8 cellular contexts compared by ENCODE assay signal in the genomic region with DNA sequence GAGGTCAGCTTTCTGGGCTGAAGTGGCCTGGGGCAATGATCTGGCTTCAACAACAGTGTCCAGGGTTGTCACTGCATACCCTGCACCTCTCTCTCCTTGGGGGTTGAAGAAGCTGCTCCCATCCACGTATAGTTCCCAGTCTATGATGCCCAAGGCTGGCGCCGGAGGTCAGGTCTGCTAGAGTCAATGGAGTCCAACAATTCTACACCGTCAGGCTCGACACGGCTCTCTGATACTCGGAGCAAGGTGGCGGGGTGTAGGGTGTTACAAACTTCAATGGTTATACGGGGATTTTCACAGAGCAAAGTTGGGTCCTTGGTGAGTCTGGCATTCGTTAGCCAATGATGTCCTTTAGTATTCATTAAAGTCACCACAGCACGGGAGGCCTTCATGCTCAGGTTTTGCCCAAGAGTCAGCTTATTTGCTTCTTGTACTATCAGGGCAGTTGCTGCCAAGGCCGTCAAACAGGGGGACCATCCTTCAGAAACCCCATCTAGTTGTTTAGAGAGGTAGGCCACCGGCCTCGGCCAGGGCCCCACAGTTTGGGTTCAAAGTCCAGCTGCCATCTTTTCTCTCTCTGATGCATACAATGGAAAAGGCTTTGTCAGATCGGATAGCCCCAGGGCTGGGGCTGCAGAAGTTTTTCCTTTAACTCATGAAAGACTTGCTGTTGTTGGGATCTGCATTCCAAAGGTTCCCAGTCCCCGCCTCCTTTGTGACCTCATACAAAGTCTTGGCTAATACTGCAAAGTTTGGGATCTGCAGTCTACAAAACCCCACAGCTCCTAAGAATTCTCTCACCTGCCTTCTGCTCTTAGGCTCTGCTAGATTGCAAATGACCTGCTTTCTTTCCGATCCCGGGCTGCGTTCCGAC.
DNase-seq lines count a peak whose midpoint lies in the region; ATAC-seq, FAIRE-seq and TF ChIP-seq lines count a peak whose summit lies in the region.
"Not testable (repeated sequence)": the region's sequence is repeated elsewhere in the genome, so short reads cannot be mapped to it uniquely, and the experiment has no call there.

No MANE protein-coding gene starts in this region.

- in situ Hi-C loops in GM23248 (cut with MboI); HepG2 (cut with HindIII; ENCODE audit: extremely low pct_ligation_motif_present, low pct_unique_long_range_greater_than_20kb): not testable (repeated sequence)

- not testable (repeated sequence) for FAIRE-seq in HepG2 (lab: Jason Lieb, UNC)

- not testable (repeated sequence) for H3K4me1 ChIP-seq in Caco-2; GM23248 (ENCODE audit: insufficient read depth)
- H3K4me1 ChIP-seq in HUES64 (ENCODE audit: insufficient read depth, low read length) (peaks cover 10% of the 10 kb centered on the region; the same call in 1 of the 2 replicates), HepG2 (ENCODE audit: insufficient read depth, low read length) (peaks cover 18% of the 10 kb centered on the region)

- H3K27me3 ChIP-seq in Caco-2 (replicated peaks; ENCODE audit: control insufficient read depth, insufficient read depth, low read length); GM23248 (replicated peaks; ENCODE audit: insufficient read depth); HUES64 (ENCODE audit: insufficient read depth, low read length); HepG2 (ENCODE audit: control insufficient read depth in 1 of 2, insufficient read depth in 2 of 2, low read length in 2 of 2): not testable (repeated sequence)

- H3K9me2 ChIP-seq in GM23248 (ENCODE audit: insufficient read depth), result not testable (repeated sequence)

- intact Hi-C loops in Caco-2 (cut with micrococcal nuclease; ENCODE audit: unreplicated experiment) (loop anchor here (10.0 kb wide), 1 partner anchor 50 kb away; no protein-coding TSS in a partner anchor), MCF 10A (cut with micrococcal nuclease) (loop anchor here (10.0 kb wide), 1 partner anchor 50 kb away; no protein-coding TSS in a partner anchor)
- intact Hi-C loops in HepG2 (cut with micrococcal nuclease; ENCODE audit: unreplicated experiment), result not testable (repeated sequence)

- H3K27me3 Mint-ChIP-seq in Caco-2 (ENCODE audit: insufficient read depth, unreplicated experiment), result not testable (repeated sequence)
- H3K27me3 Mint-ChIP-seq in MCF 10A (ENCODE audit: insufficient read depth, unreplicated experiment) (peaks cover 21% of the 10 kb centered on the region), progenitor cell of endocrine pancreas (peaks cover 27% of the 10 kb centered on the region)

- TF ChIP-seq POLR2A in HepG2 (IDR thresholded peaks at IDR 0.05; ENCODE audit: insufficient read depth in 1 of 2, low read depth in 2 of 2, low read length in 2 of 2), result not testable (repeated sequence)

- H3K9ac ChIP-seq in GM23248; HUES64 (ENCODE audit: low read depth, low read length); HepG2 (ENCODE audit: insufficient read depth, low read depth, low read length): not testable (repeated sequence)

- CTCF ChIA-PET in Caco-2 (lab: Charles Lee); HepG2 (lab: Yijun Ruan, JAX; ENCODE audit: low intra/inter-chr PET ratio, low total read pairs): not testable (repeated sequence)
- CTCF ChIA-PET in MCF 10A (lab: Yijun Ruan, JAX), result interaction anchor here (0.7 kb wide), 1 partner anchor 166 kb away, joined by 3 read pairs; no protein-coding TSS in a partner anchor

- H3K4me1 Mint-ChIP-seq in Caco-2 (ENCODE audit: low read depth, unreplicated experiment), result peaks cover 14% of the 10 kb centered on the region
- not testable (repeated sequence) for H3K4me1 Mint-ChIP-seq in MCF 10A (ENCODE audit: insufficient read depth, unreplicated experiment); progenitor cell of endocrine pancreas (ENCODE audit: low read depth)

- H3K36me3 ChIP-seq in Caco-2 (ENCODE audit: control insufficient read depth, insufficient read depth, low read length); GM23248 (ENCODE audit: low read depth); HUES64 (ENCODE audit: insufficient read depth, low read length); HepG2 (replicated peaks in 1 of 2; ENCODE audit: control insufficient read depth in 1 of 2, insufficient read depth in 2 of 2, low read length in 2 of 2): not testable (repeated sequence)

- POLR2A ChIA-PET in Caco-2 (lab: Charles Lee); MCF 10A (lab: Yijun Ruan, JAX); HepG2 (lab: Yijun Ruan, JAX): not testable (repeated sequence)

- 83 to 87% methylated on average over 20 of the region's 20 CpGs for WGBS in GM23248 (ENCODE audit: low coverage in 1 of 2, low lambda C conversion rate in 2 of 2, missing lambda C conversion rate in 2 of 2), 2 experiments
- WGBS in HUES64, result 71% methylated on average over 20 of the region's 20 CpGs
- WGBS in HepG2 (ENCODE audit: low lambda C conversion rate), result 48% methylated on average over 18 of the region's 20 CpGs

- H3K9me3 Mint-ChIP-seq in Caco-2 (ENCODE audit: unreplicated experiment); MCF 10A (ENCODE audit: unreplicated experiment); progenitor cell of endocrine pancreas (ENCODE audit: low read depth): not testable (repeated sequence)

- H3K9me3 ChIP-seq in Caco-2; GM23248 (ENCODE audit: low read depth); HUES64 (ENCODE audit: insufficient read depth, low read depth, low read length); HepG2 (ENCODE audit: low read length): not testable (repeated sequence)

- H3K4me3 Mint-ChIP-seq in Caco-2 (ENCODE audit: unreplicated experiment); MCF 10A (ENCODE audit: unreplicated experiment); progenitor cell of endocrine pancreas (ENCODE audit: low read depth): not testable (repeated sequence)

- not testable (repeated sequence) for H3K4me3 ChIP-seq in Caco-2 (ENCODE audit: low read depth, low read length); GM23248; HUES64 (ENCODE audit: low read length); fibroblast of villous mesenchyme (ENCODE audit: low read depth, low read length); HepG2 (replicated peaks in 1 of 3; ENCODE audit: insufficient read depth in 1 of 3, low read depth in 2 of 3, low read length in 3 of 3)

- not testable (repeated sequence) for H3K4me2 ChIP-seq in GM23248 (ENCODE audit: unreplicated experiment)
- peak overlapping the region; percentile 47 for H3K4me2 ChIP-seq in HepG2 (ENCODE audit: low read depth, low read length)

- H4K20me1 ChIP-seq in GM23248 (ENCODE audit: insufficient read depth); HepG2 (ENCODE audit: insufficient read depth, low read length): not testable (repeated sequence)

- H3K27ac Mint-ChIP-seq in Caco-2 (ENCODE audit: unreplicated experiment) (peak overlapping the region; percentile 40), progenitor cell of endocrine pancreas (peak overlapping the region; percentile 25)
- not testable (repeated sequence) for H3K27ac Mint-ChIP-seq in MCF 10A (ENCODE audit: low read depth, unreplicated experiment)

- TF ChIP-seq CTCF in Caco-2 (IDR thresholded peaks at IDR 0.05; ENCODE audit: insufficient read depth in 1 of 2, low read depth in 1 of 2, low read length in 1 of 2, severe bottlenecking in 1 of 2, unreplicated experiment in 1 of 2); MCF 10A (IDR thresholded peaks at IDR 0.05; ENCODE audit: unreplicated experiment); fibroblast of villous mesenchyme (IDR thresholded peaks at IDR 0.05; ENCODE audit: insufficient read depth, low read depth, low read length); HepG2 (CRISPR knock-in tag; IDR thresholded peaks at IDR 0.05); progenitor cell of endocrine pancreas (IDR thresholded peaks at IDR 0.05; ENCODE audit: unreplicated experiment): not testable (repeated sequence)

- not testable (repeated sequence) for H3K27ac ChIP-seq in GM23248; HepG2 (ENCODE audit: extremely low read length, insufficient read depth, low read length)
- H3K27ac ChIP-seq in HUES64 (ENCODE audit: low read depth, low read length), result peak overlapping the region; percentile 60; the same call in 1 of the 2 replicates

- ATAC-seq in HepG2, result not testable (repeated sequence)

- not testable (repeated sequence) for H2AFZ ChIP-seq in GM23248; HepG2 (ENCODE audit: low read length)

- peak; percentile 72 to 81 for DNase-seq in Caco-2
- DNase-seq in GM23248, result peak; percentile 25
- DNase-seq in RPMI7951 (ENCODE audit: low read depth), result peak; percentile 51
- DNase-seq in MCF 10A (ENCODE audit: unreplicated experiment), result peak; percentile 21
- DNase-seq in fibroblast of villous mesenchyme (ENCODE audit: low read depth), result peak; percentile 25
- peak; percentile 64 for DNase-seq in HepG2 (ENCODE audit: low spot score)
- not testable (repeated sequence) for DNase-seq in progenitor cell of endocrine pancreas (ENCODE audit: low spot score, unreplicated experiment)

- not testable (repeated sequence) for H3F3A ChIP-seq in GM23248 (ENCODE audit: insufficient read depth)

- TF ChIP-seq EP300 in HepG2 (IDR thresholded peaks at IDR 0.05; ENCODE audit: low read depth in 2 of 2, low read length in 2 of 2); HepG2 (CRISPR knock-in tag; IDR thresholded peaks at IDR 0.05; ENCODE audit: borderline replicate concordance): not testable (repeated sequence)

- not testable (repeated sequence) for BruUV-seq in Caco-2 (replicated peaks; lab: Mats Ljungman, UMichigan); MCF 10A (replicated peaks; lab: Mats Ljungman, UMichigan); HepG2 (replicated peaks; lab: Mats Ljungman, UMichigan)

- not testable (repeated sequence) for H3K79me2 ChIP-seq in GM23248 (ENCODE audit: insufficient read depth); HepG2 (ENCODE audit: insufficient read depth, low read length)

- not testable (repeated sequence) for TF ChIP-seq RAD21 in HepG2 (CRISPR knock-in tag; IDR thresholded peaks at IDR 0.05)

- not testable (repeated sequence) for H3K36me3 Mint-ChIP-seq in Caco-2 (ENCODE audit: insufficient read depth, unreplicated experiment); MCF 10A (ENCODE audit: insufficient read depth, unreplicated experiment); progenitor cell of endocrine pancreas (ENCODE audit: insufficient read depth)

TF ChIP-seq in HepG2, 621 proteins besides CTCF, POLR2A, EP300 and RAD21 (continues in another document):
- peak; percentile 57; the same call in 1 of the 2 replicates for TF ChIP-seq HNF4A (CRISPR knock-in tag; IDR thresholded peaks at IDR 0.05)
